Comparison of ENCODE assay signal across 1 cellular context in the genomic region with DNA sequence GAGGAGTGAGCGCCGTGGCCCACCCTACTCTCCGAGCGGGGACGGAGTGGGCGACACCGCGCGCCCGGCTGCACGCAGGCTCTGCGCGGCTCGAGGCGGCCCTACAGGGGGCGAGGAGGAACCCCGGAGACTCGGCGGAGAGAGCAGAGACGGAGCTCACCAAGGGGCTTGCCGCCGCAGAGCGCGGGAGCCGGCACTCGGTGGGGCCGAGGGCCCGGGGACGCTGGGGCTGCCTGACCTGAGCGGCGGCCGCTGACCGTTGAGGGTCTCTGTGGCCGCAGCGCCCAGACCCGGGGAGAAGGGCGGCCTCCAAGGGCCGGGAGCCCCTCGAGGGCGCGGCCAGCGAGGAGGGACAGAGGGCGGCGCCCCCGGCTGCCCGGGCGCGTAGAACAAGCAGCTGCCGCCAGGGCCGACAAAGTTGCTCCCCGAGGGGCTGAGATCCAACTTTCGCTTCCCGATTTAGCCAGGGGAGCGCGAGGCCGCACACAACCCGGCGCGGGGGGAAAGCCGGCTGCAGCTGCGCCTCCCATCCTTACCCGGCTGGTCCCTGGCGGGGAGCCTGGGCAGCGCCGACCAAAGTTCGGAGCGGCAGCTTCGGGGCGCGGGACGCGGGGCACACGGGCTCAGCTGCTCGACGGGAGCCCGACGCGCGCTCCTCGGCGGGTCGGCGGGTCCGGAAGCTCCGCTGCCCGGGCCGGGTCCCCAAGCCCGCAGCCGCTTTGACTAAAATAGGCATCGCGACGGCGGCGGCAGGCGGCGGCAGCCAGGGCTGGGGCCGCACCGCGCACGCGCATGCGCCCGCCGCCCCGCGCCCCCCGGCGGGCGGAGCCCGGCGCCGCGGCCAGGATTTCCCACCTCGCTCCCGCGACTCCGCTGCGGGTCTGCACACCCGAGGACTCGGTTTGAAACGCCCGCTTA.
TF ChIP-seq lines count a peak whose summit lies in the region.

No MANE protein-coding gene starts in this region.

TF ChIP-seq in SK-N-SH, 30 proteins besides CTCF, POLR2A, EP300 and RAD21 (continued from another document):
- TF ChIP-seq, protein P1, sequence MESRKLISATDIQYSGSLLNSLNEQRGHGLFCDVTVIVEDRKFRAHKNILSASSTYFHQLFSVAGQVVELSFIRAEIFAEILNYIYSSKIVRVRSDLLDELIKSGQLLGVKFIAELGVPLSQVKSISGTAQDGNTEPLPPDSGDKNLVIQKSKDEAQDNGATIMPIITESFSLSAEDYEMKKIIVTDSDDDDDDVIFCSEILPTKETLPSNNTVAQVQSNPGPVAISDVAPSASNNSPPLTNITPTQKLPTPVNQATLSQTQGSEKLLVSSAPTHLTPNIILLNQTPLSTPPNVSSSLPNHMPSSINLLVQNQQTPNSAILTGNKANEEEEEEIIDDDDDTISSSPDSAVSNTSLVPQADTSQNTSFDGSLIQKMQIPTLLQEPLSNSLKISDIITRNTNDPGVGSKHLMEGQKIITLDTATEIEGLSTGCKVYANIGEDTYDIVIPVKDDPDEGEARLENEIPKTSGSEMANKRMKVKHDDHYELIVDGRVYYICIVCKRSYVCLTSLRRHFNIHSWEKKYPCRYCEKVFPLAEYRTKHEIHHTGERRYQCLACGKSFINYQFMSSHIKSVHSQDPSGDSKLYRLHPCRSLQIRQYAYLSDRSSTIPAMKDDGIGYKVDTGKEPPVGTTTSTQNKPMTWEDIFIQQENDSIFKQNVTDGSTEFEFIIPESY (IDR thresholded peaks at IDR 0.05; ENCODE audit: borderline replicate concordance, low read depth), result no peak
- TF ChIP-seq GATA2 (CRISPR knock-in tag; IDR thresholded peaks at IDR 0.05), result no peak
- TF ChIP-seq POLR2AphosphoS5 (IDR thresholded peaks at IDR 0.05; ENCODE audit: low read depth, low read length), result 0 out of 2 replicates have a peak, but pooled peaks have one; percentile 19
- TF ChIP-seq NRF1 (IDR thresholded peaks at IDR 0.05; ENCODE audit: low read depth, low read length), result peak; percentile 77
- no peak for TF ChIP-seq TEAD4 (IDR thresholded peaks at IDR 0.05; ENCODE audit: borderline replicate concordance, insufficient read depth)
- no peak for TF ChIP-seq JUND (IDR thresholded peaks at IDR 0.05)
- TF ChIP-seq NFIC (IDR thresholded peaks at IDR 0.05; ENCODE audit: borderline replicate concordance), result no peak
- TF ChIP-seq TAF1 (IDR thresholded peaks at IDR 0.05; ENCODE audit: borderline replicate concordance, low read depth, low read length), result no peak
- TF ChIP-seq SMC3 (IDR thresholded peaks at IDR 0.05; ENCODE audit: low read depth, low read length), result no peak
- no peak for TF ChIP-seq USF2 (IDR thresholded peaks at IDR 0.05; ENCODE audit: borderline replicate concordance, low read depth, low read length)
- peak; percentile 48; the same call in 1 of the 2 replicates for TF ChIP-seq MAX (IDR thresholded peaks at IDR 0.05; ENCODE audit: low read depth)
- no peak for TF ChIP-seq RCOR1 (IDR thresholded peaks at IDR 0.05; ENCODE audit: low read length)
- TF ChIP-seq SIN3A (IDR thresholded peaks at IDR 0.05; ENCODE audit: borderline replicate concordance, low read depth, low read length), result 0 out of 2 replicates have a peak, but pooled peaks have one; percentile 24
- no peak for TF ChIP-seq FOXJ3 (CRISPR knock-in tag; IDR thresholded peaks at IDR 0.05)
- TF ChIP-seq FOXM1 (IDR thresholded peaks at IDR 0.05; ENCODE audit: low read depth), result no peak
- TF ChIP-seq YY1 (IDR thresholded peaks at IDR 0.05; ENCODE audit: low read depth), result no peak
- TF ChIP-seq ELF1 (IDR thresholded peaks at IDR 0.05), result no peak
- TF ChIP-seq, protein P2, sequence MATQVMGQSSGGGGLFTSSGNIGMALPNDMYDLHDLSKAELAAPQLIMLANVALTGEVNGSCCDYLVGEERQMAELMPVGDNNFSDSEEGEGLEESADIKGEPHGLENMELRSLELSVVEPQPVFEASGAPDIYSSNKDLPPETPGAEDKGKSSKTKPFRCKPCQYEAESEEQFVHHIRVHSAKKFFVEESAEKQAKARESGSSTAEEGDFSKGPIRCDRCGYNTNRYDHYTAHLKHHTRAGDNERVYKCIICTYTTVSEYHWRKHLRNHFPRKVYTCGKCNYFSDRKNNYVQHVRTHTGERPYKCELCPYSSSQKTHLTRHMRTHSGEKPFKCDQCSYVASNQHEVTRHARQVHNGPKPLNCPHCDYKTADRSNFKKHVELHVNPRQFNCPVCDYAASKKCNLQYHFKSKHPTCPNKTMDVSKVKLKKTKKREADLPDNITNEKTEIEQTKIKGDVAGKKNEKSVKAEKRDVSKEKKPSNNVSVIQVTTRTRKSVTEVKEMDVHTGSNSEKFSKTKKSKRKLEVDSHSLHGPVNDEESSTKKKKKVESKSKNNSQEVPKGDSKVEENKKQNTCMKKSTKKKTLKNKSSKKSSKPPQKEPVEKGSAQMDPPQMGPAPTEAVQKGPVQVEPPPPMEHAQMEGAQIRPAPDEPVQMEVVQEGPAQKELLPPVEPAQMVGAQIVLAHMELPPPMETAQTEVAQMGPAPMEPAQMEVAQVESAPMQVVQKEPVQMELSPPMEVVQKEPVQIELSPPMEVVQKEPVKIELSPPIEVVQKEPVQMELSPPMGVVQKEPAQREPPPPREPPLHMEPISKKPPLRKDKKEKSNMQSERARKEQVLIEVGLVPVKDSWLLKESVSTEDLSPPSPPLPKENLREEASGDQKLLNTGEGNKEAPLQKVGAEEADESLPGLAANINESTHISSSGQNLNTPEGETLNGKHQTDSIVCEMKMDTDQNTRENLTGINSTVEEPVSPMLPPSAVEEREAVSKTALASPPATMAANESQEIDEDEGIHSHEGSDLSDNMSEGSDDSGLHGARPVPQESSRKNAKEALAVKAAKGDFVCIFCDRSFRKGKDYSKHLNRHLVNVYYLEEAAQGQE (IDR thresholded peaks at IDR 0.05; ENCODE audit: low read depth, low read length), result no peak
- no peak for TF ChIP-seq EZH2phosphoT487 (IDR thresholded peaks at IDR 0.05; ENCODE audit: borderline replicate concordance, low read depth)
- no peak for TF ChIP-seq FOSL2 (IDR thresholded peaks at IDR 0.05; ENCODE audit: borderline replicate concordance, low read depth)
- no peak for TF ChIP-seq CHD2 (IDR thresholded peaks at IDR 0.05; ENCODE audit: low read length, partially characterized antibody)
- no peak for TF ChIP-seq TCF12 (IDR thresholded peaks at IDR 0.05)
